In genomic region chr10:31457858-31458257, GRCh38 we compare ENCODE assay signal across 2 cellular contexts.
TF ChIP-seq lines count a peak whose summit lies in the region.

No MANE protein-coding gene starts in this region.

TF ChIP-seq in A549, 52 proteins besides CTCF, POLR2A, EP300 and RAD21 (continued from another document):
- TF ChIP-seq, protein P1, sequence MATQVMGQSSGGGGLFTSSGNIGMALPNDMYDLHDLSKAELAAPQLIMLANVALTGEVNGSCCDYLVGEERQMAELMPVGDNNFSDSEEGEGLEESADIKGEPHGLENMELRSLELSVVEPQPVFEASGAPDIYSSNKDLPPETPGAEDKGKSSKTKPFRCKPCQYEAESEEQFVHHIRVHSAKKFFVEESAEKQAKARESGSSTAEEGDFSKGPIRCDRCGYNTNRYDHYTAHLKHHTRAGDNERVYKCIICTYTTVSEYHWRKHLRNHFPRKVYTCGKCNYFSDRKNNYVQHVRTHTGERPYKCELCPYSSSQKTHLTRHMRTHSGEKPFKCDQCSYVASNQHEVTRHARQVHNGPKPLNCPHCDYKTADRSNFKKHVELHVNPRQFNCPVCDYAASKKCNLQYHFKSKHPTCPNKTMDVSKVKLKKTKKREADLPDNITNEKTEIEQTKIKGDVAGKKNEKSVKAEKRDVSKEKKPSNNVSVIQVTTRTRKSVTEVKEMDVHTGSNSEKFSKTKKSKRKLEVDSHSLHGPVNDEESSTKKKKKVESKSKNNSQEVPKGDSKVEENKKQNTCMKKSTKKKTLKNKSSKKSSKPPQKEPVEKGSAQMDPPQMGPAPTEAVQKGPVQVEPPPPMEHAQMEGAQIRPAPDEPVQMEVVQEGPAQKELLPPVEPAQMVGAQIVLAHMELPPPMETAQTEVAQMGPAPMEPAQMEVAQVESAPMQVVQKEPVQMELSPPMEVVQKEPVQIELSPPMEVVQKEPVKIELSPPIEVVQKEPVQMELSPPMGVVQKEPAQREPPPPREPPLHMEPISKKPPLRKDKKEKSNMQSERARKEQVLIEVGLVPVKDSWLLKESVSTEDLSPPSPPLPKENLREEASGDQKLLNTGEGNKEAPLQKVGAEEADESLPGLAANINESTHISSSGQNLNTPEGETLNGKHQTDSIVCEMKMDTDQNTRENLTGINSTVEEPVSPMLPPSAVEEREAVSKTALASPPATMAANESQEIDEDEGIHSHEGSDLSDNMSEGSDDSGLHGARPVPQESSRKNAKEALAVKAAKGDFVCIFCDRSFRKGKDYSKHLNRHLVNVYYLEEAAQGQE (IDR thresholded peaks at IDR 0.05) = no peak
- TF ChIP-seq TP53 (CRISPR knock-in tag; IDR thresholded peaks at IDR 0.05) = no peak
- TF ChIP-seq BHLHE40 (IDR thresholded peaks at IDR 0.05; ENCODE audit: low read depth, low read length) = no peak
- TF ChIP-seq MAFK (IDR thresholded peaks at IDR 0.05; ENCODE audit: partially characterized antibody) = no peak
- no peak for TF ChIP-seq RFX5 (IDR thresholded peaks at IDR 0.05)
- TF ChIP-seq, protein P2, sequence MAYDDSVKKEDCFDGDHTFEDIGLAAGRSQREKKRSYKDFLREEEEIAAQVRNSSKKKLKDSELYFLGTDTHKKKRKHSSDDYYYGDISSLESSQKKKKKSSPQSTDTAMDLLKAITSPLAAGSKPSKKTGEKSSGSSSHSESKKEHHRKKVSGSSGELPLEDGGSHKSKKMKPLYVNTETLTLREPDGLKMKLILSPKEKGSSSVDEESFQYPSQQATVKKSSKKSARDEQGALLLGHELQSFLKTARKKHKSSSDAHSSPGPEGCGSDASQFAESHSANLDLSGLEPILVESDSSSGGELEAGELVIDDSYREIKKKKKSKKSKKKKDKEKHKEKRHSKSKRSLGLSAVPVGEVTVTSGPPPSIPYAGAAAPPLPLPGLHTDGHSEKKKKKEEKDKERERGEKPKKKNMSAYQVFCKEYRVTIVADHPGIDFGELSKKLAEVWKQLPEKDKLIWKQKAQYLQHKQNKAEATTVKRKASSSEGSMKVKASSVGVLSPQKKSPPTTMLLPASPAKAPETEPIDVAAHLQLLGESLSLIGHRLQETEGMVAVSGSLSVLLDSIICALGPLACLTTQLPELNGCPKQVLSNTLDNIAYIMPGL (CRISPR knock-in tag; IDR thresholded peaks at IDR 0.05; ENCODE audit: borderline replicate concordance) = no peak
- no peak for TF ChIP-seq ZC3H11A (IDR thresholded peaks at IDR 0.05)
- TF ChIP-seq CHD2 (IDR thresholded peaks at IDR 0.05; ENCODE audit: low read length, partially characterized antibody) = no peak
- TF ChIP-seq, protein P3, sequence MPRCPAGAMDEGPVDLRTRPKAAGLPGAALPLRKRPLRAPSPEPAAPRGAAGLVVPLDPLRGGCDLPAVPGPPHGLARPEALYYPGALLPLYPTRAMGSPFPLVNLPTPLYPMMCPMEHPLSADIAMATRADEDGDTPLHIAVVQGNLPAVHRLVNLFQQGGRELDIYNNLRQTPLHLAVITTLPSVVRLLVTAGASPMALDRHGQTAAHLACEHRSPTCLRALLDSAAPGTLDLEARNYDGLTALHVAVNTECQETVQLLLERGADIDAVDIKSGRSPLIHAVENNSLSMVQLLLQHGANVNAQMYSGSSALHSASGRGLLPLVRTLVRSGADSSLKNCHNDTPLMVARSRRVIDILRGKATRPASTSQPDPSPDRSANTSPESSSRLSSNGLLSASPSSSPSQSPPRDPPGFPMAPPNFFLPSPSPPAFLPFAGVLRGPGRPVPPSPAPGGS (IDR thresholded peaks at IDR 0.05) = no peak
- TF ChIP-seq ESRRA (IDR thresholded peaks at IDR 0.05; ENCODE audit: borderline replicate concordance, low read length) = no peak
- TF ChIP-seq ATOH8 (CRISPR knock-in tag; IDR thresholded peaks at IDR 0.05; ENCODE audit: low read depth) = no peak
- no peak for TF ChIP-seq CHD4 (IDR thresholded peaks at IDR 0.05; ENCODE audit: borderline replicate concordance)
- TF ChIP-seq, protein P4, sequence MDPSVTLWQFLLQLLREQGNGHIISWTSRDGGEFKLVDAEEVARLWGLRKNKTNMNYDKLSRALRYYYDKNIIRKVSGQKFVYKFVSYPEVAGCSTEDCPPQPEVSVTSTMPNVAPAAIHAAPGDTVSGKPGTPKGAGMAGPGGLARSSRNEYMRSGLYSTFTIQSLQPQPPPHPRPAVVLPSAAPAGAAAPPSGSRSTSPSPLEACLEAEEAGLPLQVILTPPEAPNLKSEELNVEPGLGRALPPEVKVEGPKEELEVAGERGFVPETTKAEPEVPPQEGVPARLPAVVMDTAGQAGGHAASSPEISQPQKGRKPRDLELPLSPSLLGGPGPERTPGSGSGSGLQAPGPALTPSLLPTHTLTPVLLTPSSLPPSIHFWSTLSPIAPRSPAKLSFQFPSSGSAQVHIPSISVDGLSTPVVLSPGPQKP (IDR thresholded peaks at IDR 0.05; ENCODE audit: low read depth, low read length) = no peak
- TF ChIP-seq, protein P5, sequence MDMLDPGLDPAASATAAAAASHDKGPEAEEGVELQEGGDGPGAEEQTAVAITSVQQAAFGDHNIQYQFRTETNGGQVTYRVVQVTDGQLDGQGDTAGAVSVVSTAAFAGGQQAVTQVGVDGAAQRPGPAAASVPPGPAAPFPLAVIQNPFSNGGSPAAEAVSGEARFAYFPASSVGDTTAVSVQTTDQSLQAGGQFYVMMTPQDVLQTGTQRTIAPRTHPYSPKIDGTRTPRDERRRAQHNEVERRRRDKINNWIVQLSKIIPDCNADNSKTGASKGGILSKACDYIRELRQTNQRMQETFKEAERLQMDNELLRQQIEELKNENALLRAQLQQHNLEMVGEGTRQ (IDR thresholded peaks at IDR 0.05) = no peak

TF ChIP-seq in IMR-90, 13 proteins besides CTCF, POLR2A, EP300 and RAD21 (continued from another document):
- no peak for TF ChIP-seq NFE2L2 (IDR thresholded peaks at IDR 0.05; ENCODE audit: low read depth, low read length)
- TF ChIP-seq RCOR1 (IDR thresholded peaks at IDR 0.05; ENCODE audit: insufficient replicate concordance, low read length) = no peak
- TF ChIP-seq FOS (IDR thresholded peaks at IDR 0.05; ENCODE audit: low read depth, low read length) = no peak
- TF ChIP-seq, protein P4 (IDR thresholded peaks at IDR 0.05; ENCODE audit: borderline replicate concordance, low read depth, low read length) = no peak
- TF ChIP-seq, protein P5 (IDR thresholded peaks at IDR 0.05; ENCODE audit: low read depth, low read length) = no peak
